ENCODE assay signal across 15 cellular contexts in the genomic region with DNA sequence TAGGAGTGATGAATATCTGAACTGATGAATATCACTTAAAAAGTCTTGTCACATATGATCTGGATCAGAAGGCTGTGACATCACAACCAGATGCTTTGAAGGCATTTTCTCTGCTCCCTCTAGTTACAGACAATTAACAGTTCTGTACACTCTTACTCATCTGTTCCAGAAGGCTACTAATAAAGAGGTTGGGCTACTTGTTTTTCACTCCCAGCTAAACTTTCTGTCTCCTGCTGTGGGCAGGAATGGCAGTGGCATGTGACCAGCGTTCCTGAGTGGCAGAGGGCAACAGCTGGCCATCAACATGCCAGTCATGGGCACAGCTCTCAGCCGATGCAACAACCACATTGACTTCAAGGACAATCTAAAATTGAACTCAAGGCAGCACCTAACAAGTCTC.
DNase-seq lines count a peak whose midpoint lies in the region; ATAC-seq and TF ChIP-seq lines count a peak whose summit lies in the region.
"Had no signal": no experiment of that assay in that cellular context is flagged by ENCODE, and none has a peak within 500 bp of the region (broad histone marks: within the 10 kb centered on the region; RNA-seq: fewer than 3 reads in every experiment).

No MANE protein-coding gene starts in this region.

- POLR2A ChIA-PET in activated CD4-positive, alpha-beta T cell treated with anti-CD3 and anti-CD28 coated beads for 36 hours (lab: Charles Lee) = no interaction called here

- H3K27me3 ChIP-seq in layer of hippocampus (ENCODE audit: control insufficient read depth, insufficient read depth, low read length) = no peaks in the 10 kb centered on the region
- H3K27me3 ChIP-seq in spleen (replicated peaks in 1 of 7) = no peaks in the 10 kb centered on the region

- H3K4me3 ChIP-seq in spleen = no peak overlapping the region

- H3K36me3 Mint-ChIP-seq in activated CD4-positive, alpha-beta T cell treated with anti-CD3 and anti-CD28 coated beads for 36 hours (ENCODE audit: low read depth) = peaks cover 35% of the 10 kb centered on the region
- peaks cover 40% of the 10 kb centered on the region for H3K36me3 Mint-ChIP-seq in type B pancreatic cell

- H3K27ac ChIP-seq in caudate nucleus (ENCODE audit: low read depth, low read length) = peak overlapping the region; percentile 40
- H3K27ac ChIP-seq in layer of hippocampus (ENCODE audit: low read depth, low read length) = peak overlapping the region; percentile 5
- peak overlapping the region in 5 of 8 donors; percentile 7 to 81 (median 74) for H3K27ac ChIP-seq in spleen

- TF ChIP-seq CTCF in spleen (IDR thresholded peaks at IDR 0.05 in 8 of 11, conservative IDR thresholded peaks at IDR 0.05 in 3 of 11) = no peak
- TF ChIP-seq CTCF in type B pancreatic cell (conservative IDR thresholded peaks at IDR 0.05) = no peak
- TF ChIP-seq CTCF in GM10266 (IDR thresholded peaks at IDR 0.05; ENCODE audit: control insufficient read depth, insufficient read depth, low read depth, missing control alignments) = no peak

- 48 to 72% (median 65%) methylated on average over 2 of the region's 2 CpGs for WGBS in spleen, 5 donors

- ATAC-seq in activated CD4-positive, alpha-beta T cell treated with anti-CD3 and anti-CD28 coated beads for 36 hours = peak; percentile 63
- ATAC-seq in HG03571 (IDR thresholded peaks at IDR 0.05; ENCODE audit: unreplicated experiment) = no peak
- ATAC-seq: activated CD8-positive, alpha-beta T cell treated with anti-CD3 and anti-CD28 coated beads for 36 hours had no signal

- H3K4me1 ChIP-seq in spleen = peaks cover 46 to 98% (median 83%) of the 10 kb centered on the region in 6 donors

- CTCF ChIA-PET in activated CD4-positive, alpha-beta T cell treated with anti-CD3 and anti-CD28 coated beads for 36 hours (lab: Charles Lee) = interaction anchor here (0.6 to 0.7 kb wide), 2 partner anchors 23 to 332 kb away, joined by 3 read pairs; no protein-coding TSS in a partner anchor

- TF ChIP-seq POLR2A in spleen (IDR thresholded peaks at IDR 0.05) = no peak

- peaks cover 82% of the 10 kb centered on the region for H3K4me1 Mint-ChIP-seq in activated CD4-positive, alpha-beta T cell treated with anti-CD3 and anti-CD28 coated beads for 36 hours
- peaks cover 49% of the 10 kb centered on the region for H3K4me1 Mint-ChIP-seq in type B pancreatic cell (ENCODE audit: unreplicated experiment)

- H3K9me3 ChIP-seq in spleen = no peaks in the 10 kb centered on the region

- no peak overlapping the region for H3K4me3 Mint-ChIP-seq in activated CD4-positive, alpha-beta T cell treated with anti-CD3 and anti-CD28 coated beads for 36 hours
- H3K4me3 Mint-ChIP-seq in type B pancreatic cell = no peak overlapping the region
- H3K4me3 Mint-ChIP-seq: activated CD8-positive, alpha-beta T cell treated with anti-CD3 and anti-CD28 coated beads for 36 hours had no signal

- no peaks in the 10 kb centered on the region for H3K9me3 Mint-ChIP-seq in activated CD4-positive, alpha-beta T cell treated with anti-CD3 and anti-CD28 coated beads for 36 hours (ENCODE audit: low read depth)
- peaks cover 3% of the 10 kb centered on the region for H3K9me3 Mint-ChIP-seq in type B pancreatic cell
- H3K9me3 Mint-ChIP-seq: activated CD8-positive, alpha-beta T cell treated with anti-CD3 and anti-CD28 coated beads for 36 hours had no signal

- H3K36me3 ChIP-seq in spleen = peaks cover 0 to 70% (median 14%) of the 10 kb centered on the region in 6 donors

- DNase-seq in activated CD4-positive, alpha-beta T cell treated with anti-CD3 and anti-CD28 coated beads for 36 hours = no peak
- no peak for DNase-seq in activated CD4-positive, alpha-beta T cell treated with anti-CD3 and anti-CD28 coated beads, Interleukin-2, amount 50 U/mL, for 1 hour
- DNase-seq in caudate nucleus (lab: John Stamatoyannopoulos, UW) (peak in 7 of 61 donors; percentile 19 to 56 (median 35)), spleen (no peak), type B pancreatic cell (ENCODE audit: extremely low spot score, unreplicated experiment) (no peak), GM10266 (ENCODE audit: extremely low spot score) (no peak)
- DNase-seq: 8988T; activated CD8-positive, alpha-beta T cell treated with anti-CD3 and anti-CD28 coated beads for 36 hours; left cardiac atrium; NCI-H1436; NK-92 treated with Interleukin-12 subunit alpha and Interleukin-12 subunit beta, amount 100 ng/mL, for 24 hours; retina; SW 1271 had no signal

- intact Hi-C loops in activated CD4-positive, alpha-beta T cell treated with anti-CD3 and anti-CD28 coated beads for 36 hours (cut with DNase I, micrococcal nuclease) = no loop called here
- intact Hi-C loops in spleen (cut with DNase I; ENCODE audit: low total_unique reads) = no loop called here

- H3K27ac Mint-ChIP-seq in activated CD4-positive, alpha-beta T cell treated with anti-CD3 and anti-CD28 coated beads for 36 hours = peak overlapping the region; percentile 76
- H3K27ac Mint-ChIP-seq in type B pancreatic cell = no peak overlapping the region

- no peaks in the 10 kb centered on the region for H3K27me3 Mint-ChIP-seq in activated CD4-positive, alpha-beta T cell treated with anti-CD3 and anti-CD28 coated beads for 36 hours
- H3K27me3 Mint-ChIP-seq in type B pancreatic cell = no peaks in the 10 kb centered on the region
- H3K27me3 Mint-ChIP-seq: activated CD8-positive, alpha-beta T cell treated with anti-CD3 and anti-CD28 coated beads for 36 hours had no signal

Comparison
In these comparisons a context has a peak if more than half of its experiments do, and no peak if none do; other contexts are left out.
1. H3K27ac ChIP-seq: peak in every context shown above with its lines; median percentile 74 in spleen; 40 in caudate nucleus; 5 in layer of hippocampus.